8 cellular contexts compared by ENCODE assay signal in genomic region chr3:50274371-50275104, GRCh38. TPM values are rescaled to one million over a fixed set of nuclear protein-coding genes. Genes with fewer than 3 reads are reported as not detected.
A peak's percentile ranks its signal among the peaks of the same experiment; 100 is the strongest.
DNase-seq lines count a peak whose midpoint lies in the region; ATAC-seq and TF ChIP-seq lines count a peak whose summit lies in the region.

No MANE protein-coding gene starts in this region.

- peaks cover 30% of the 10 kb centered on the region for H3K27me3 Mint-ChIP-seq in activated B cell treated with CpG ODN at 0.5 μM for 24 hours

- TF ChIP-seq CTCF in GM06990 (IDR thresholded peaks at IDR 0.05; ENCODE audit: insufficient read depth, low read length, poor library complexity, severe bottlenecking) (peak; percentile 86), activated B cell treated with CpG ODN at 0.5 μM for 24 hours (IDR thresholded peaks at IDR 0.05) (no peak), cardiac fibroblast (IDR thresholded peaks at IDR 0.05; ENCODE audit: low read depth, low read length) (peak; percentile 70)

- peaks cover 25% of the 10 kb centered on the region for H3K4me1 Mint-ChIP-seq in activated B cell treated with CpG ODN at 0.5 μM for 24 hours

- no peaks in the 10 kb centered on the region for H3K36me3 Mint-ChIP-seq in activated B cell treated with CpG ODN at 0.5 μM for 24 hours (ENCODE audit: low read depth)

- POLR2A ChIA-PET in activated B cell treated with CpG ODN at 0.5 μM for 24 hours (lab: Charles Lee): interaction anchor here (0.7 to 1.0 kb wide), 3 partner anchors 31 to 85 kb away, joined by 4 to 6 read pairs (median 5); no protein-coding TSS in a partner anchor

- H3K4me3 Mint-ChIP-seq in activated B cell treated with CpG ODN at 0.5 μM for 24 hours: peak overlapping the region; percentile 58

- peak overlapping the region; percentile 66 for H3K27ac Mint-ChIP-seq in activated B cell treated with CpG ODN at 0.5 μM for 24 hours

- no peaks in the 10 kb centered on the region for H3K36me3 ChIP-seq in GM06990 (ENCODE audit: control insufficient read depth, insufficient read depth, low read length)

- CTCF ChIA-PET in activated B cell treated with CpG ODN at 0.5 μM for 24 hours (lab: Charles Lee): no interaction called here

- peak; percentile 20 for ATAC-seq in activated B cell treated with CpG ODN at 0.5 μM for 24 hours (ENCODE audit: low read depth)
- peak; percentile 70 for ATAC-seq in left lobe of liver
- ATAC-seq in HG03457 (IDR thresholded peaks at IDR 0.05; ENCODE audit: unreplicated experiment): no peak
- ATAC-seq in GM19452 (IDR thresholded peaks at IDR 0.05; ENCODE audit: unreplicated experiment): no peak

- no peaks in the 10 kb centered on the region for H3K9me3 Mint-ChIP-seq in activated B cell treated with CpG ODN at 0.5 μM for 24 hours

- intact Hi-C loops in activated B cell treated with CpG ODN at 0.5 μM for 24 hours (cut with micrococcal nuclease): loop anchor here (1.0 kb wide), 1 partner anchor 50 kb away; no protein-coding TSS in a partner anchor

- DNase-seq in GM06990 (ENCODE audit: extremely low read depth, insufficient read length) (peak; percentile 55), NAMALWA (ENCODE audit: low spot score) (peak; percentile 49), activated B cell treated with CpG ODN at 0.5 μM for 24 hours (peak; percentile 46), cardiac fibroblast (ENCODE audit: low read depth in 2 of 2) (peak; percentile 34 to 75), left lobe of liver (ENCODE audit: low spot score) (peak; percentile 77)
- peak; percentile 48 to 55 for DNase-seq in stimulated activated CD8-positive, alpha-beta memory T cell treated with anti-CD3 and anti-CD28 coated beads, Interleukin-15, amount 100 ng/mL, for 48 hours (ENCODE audit: low read depth in 2 of 2)

- no peaks in the 10 kb centered on the region; the same call in 1 of the 2 replicates for H3K27me3 ChIP-seq in GM06990 (replicated peaks; ENCODE audit: control insufficient read depth, insufficient read depth, low read length)

- no peak overlapping the region for H3K4me3 ChIP-seq in GM06990 (replicated peaks; ENCODE audit: low read depth, low read length)
- no peak overlapping the region for H3K4me3 ChIP-seq in cardiac fibroblast (replicated peaks in 1 of 2; ENCODE audit: low read depth in 2 of 2, low read length in 2 of 2)

RNA-seq across cellular contexts. Expression of gene LSMEM2, which starts 4.3 kb away (rescaled TPM):
- total RNA-seq in activated B cell treated with CpG ODN at 0.5 μM for 24 hours: not detected in 2 replicates
- not detected for total RNA-seq in left lobe of liver

RNA-seq across cellular contexts. Expression of gene SEMA3B, which starts 5.6 kb away (rescaled TPM):
- total RNA-seq in activated B cell treated with CpG ODN at 0.5 μM for 24 hours (0.15 TPM in 1 of 2 replicates, not detected in the other), left lobe of liver (5.7 TPM)

RNA-seq across cellular contexts. Expression of gene IFRD2, which starts 17.7 kb away (rescaled TPM):
- total RNA-seq in activated B cell treated with CpG ODN at 0.5 μM for 24 hours (92.2 and 105 TPM in 2 replicates), left lobe of liver (63.8 TPM)

RNA-seq across cellular contexts. Expression of gene HYAL3, which starts 24.7 kb away (rescaled TPM):
- 2.0 and 2.5 TPM in 2 replicates for total RNA-seq in activated B cell treated with CpG ODN at 0.5 μM for 24 hours
- 2.9 TPM for total RNA-seq in left lobe of liver

RNA-seq across cellular contexts. Expression of gene NAA80, which starts 24.7 kb away (rescaled TPM):
- total RNA-seq in activated B cell treated with CpG ODN at 0.5 μM for 24 hours (23.9 and 24.8 TPM in 2 replicates), left lobe of liver (4.9 TPM)

Comparison
In these comparisons a context has a peak if more than half of its experiments do, and no peak if none do; other contexts are left out.
1. ATAC-seq: peak in activated B cell treated with CpG ODN at 0.5 μM for 24 hours (single experiment) and left lobe of liver (single experiment); none in HG03457 (single experiment) and GM19452 (single experiment).
2. Peak in every context shown above with its lines, with median percentiles within 50 percentile points of each other: DNase-seq.